ENCODE assay signal across 26 cellular contexts in the genomic region with DNA sequence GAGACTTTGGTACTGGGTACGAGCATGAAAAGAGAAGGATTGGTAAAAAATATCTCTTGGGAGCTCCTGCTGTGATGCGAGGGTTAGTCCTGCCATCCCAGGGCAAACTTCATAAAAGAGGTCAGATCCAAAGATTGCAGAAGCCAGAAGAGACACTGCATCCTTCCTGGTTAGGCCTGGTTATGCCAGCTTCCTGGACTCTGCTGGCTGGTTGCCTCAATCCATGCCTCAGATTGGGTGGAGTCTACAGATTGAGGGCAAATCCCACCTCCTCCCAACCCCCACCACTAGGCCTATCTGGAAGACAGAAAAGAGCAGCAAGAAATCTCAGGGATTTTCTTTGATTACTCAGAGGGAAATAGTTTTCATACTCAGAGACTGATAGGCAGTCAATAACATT. TPM values are rescaled to one million over a fixed set of nuclear protein-coding genes. Genes with fewer than 3 reads are reported as not detected.
"Had no signal": no experiment of that assay in that cellular context is flagged by ENCODE, and none has a peak within 500 bp of the region (broad histone marks: within the 10 kb centered on the region; RNA-seq: fewer than 3 reads in every experiment).

No MANE protein-coding gene starts in this region.

- H3K9me3 Mint-ChIP-seq: activated CD4-positive, alpha-beta memory T cell treated with anti-CD3 and anti-CD28 coated beads, Interleukin-2, amount 10 ng/mL, durations not matched to agents 7 days and 5 days; activated naive CD4-positive, alpha-beta T cell treated with anti-CD3 and anti-CD28 coated beads, Interleukin-2, amount 10 ng/mL, durations not matched to agents 7 days and 5 days; activated naive CD8-positive, alpha-beta T cell treated with anti-CD3 and anti-CD28 coated beads for 36 hours; activated T-cell treated with anti-CD3 and anti-CD28 coated beads, Interleukin-2, amount 50 U/mL, for 72 hours; activated T-helper 2 cell treated with anti-CD3 and anti-CD28 coated beads, Interferon-gamma antibody, Interleukin-2, Interleukin-4, amounts not matched to agents 10 μg/mL and 5 μg/mL and 100 μg/mL, durations not matched to agents 14 hours and 24 hours and 36 hours had no signal

- H3K36me3 ChIP-seq: Peyer's patch, SJCRH30 had no signal

- H3K4me1 Mint-ChIP-seq: activated CD4-positive, alpha-beta memory T cell treated with anti-CD3 and anti-CD28 coated beads, Interleukin-2, amount 10 ng/mL, durations not matched to agents 7 days and 5 days; activated CD4-positive, alpha-beta T cell treated with anti-CD3 and anti-CD28 coated beads for 36 hours; activated naive CD4-positive, alpha-beta T cell treated with anti-CD3 and anti-CD28 coated beads, Interleukin-2, amount 10 ng/mL, durations not matched to agents 7 days and 5 days; activated naive CD8-positive, alpha-beta T cell treated with anti-CD3 and anti-CD28 coated beads for 36 hours had no signal

- H3K9me3 ChIP-seq: Peyer's patch, SJCRH30, SK-N-SH had no signal

- H3K27ac Mint-ChIP-seq: activated CD4-positive, alpha-beta memory T cell treated with anti-CD3 and anti-CD28 coated beads, Interleukin-2, amount 10 ng/mL, durations not matched to agents 7 days and 5 days; activated CD4-positive, alpha-beta T cell treated with anti-CD3 and anti-CD28 coated beads for 36 hours; activated naive CD4-positive, alpha-beta T cell treated with anti-CD3 and anti-CD28 coated beads, Interleukin-2, amount 10 ng/mL, durations not matched to agents 7 days and 5 days; activated naive CD8-positive, alpha-beta T cell treated with anti-CD3 and anti-CD28 coated beads for 36 hours; activated T-cell treated with anti-CD3 and anti-CD28 coated beads, Interleukin-2, amount 50 U/mL, for 72 hours; activated T-helper 2 cell treated with anti-CD3 and anti-CD28 coated beads, Interferon-gamma antibody, Interleukin-2, Interleukin-4, amounts not matched to agents 10 μg/mL and 5 μg/mL and 100 μg/mL, durations not matched to agents 14 hours and 24 hours and 36 hours had no signal

- H3K36me3 Mint-ChIP-seq: activated naive CD4-positive, alpha-beta T cell treated with anti-CD3 and anti-CD28 coated beads, Interleukin-2, amount 10 ng/mL, durations not matched to agents 7 days and 5 days; activated naive CD8-positive, alpha-beta T cell treated with anti-CD3 and anti-CD28 coated beads for 36 hours had no signal

- H3K27ac ChIP-seq: Peyer's patch, RWPE1, SJCRH30, VCaP had no signal

- H3K4me3 ChIP-seq: Peyer's patch, SJCRH30 had no signal

- ATAC-seq: activated CD4-positive, alpha-beta T cell treated with anti-CD3 and anti-CD28 coated beads for 36 hours; activated T-cell treated with anti-CD3 and anti-CD28 coated beads, Interleukin-2, amount 50 U/mL, for 72 hours had no signal

- H3K27me3 ChIP-seq: SJCRH30 had no signal

- DNase-seq: activated CD4-positive, alpha-beta memory T cell treated with anti-CD3 and anti-CD28 coated beads, Interleukin-2, amount 10 ng/mL, durations not matched to agents 7 days and 5 days; activated CD4-positive, alpha-beta T cell treated with anti-CD3 and anti-CD28 coated beads for 36 hours; activated CD4-positive, alpha-beta T cell treated with anti-CD3 and anti-CD28 coated beads, Interleukin-2, amount 50 U/mL, for 1 hour; activated CD8-positive, alpha-beta memory T cell treated with anti-CD3 and anti-CD28 coated beads, Interleukin-2, amount 50 U/mL, for 4 hours; activated gamma-delta T cell treated with Interleukin-2 at 50 U/mL for 16 hours; activated naive CD4-positive, alpha-beta T cell treated with anti-CD3 and anti-CD28 coated beads, Interleukin-2, amount 10 ng/mL, durations not matched to agents 7 days and 5 days; activated naive CD8-positive, alpha-beta T cell treated with anti-CD3 and anti-CD28 coated beads for 36 hours; activated T-cell treated with anti-CD3 and anti-CD28 coated beads, Interleukin-2, amount 50 U/mL, for 72 hours; central memory CD4-positive, alpha-beta T cell; NCI-H1105 treated with DMSO at 0.1 percent for 48 hours; NCI-H146; NCI-H187 treated with DMSO at 0.1 percent for 48 hours; NCI-H2081 treated with DMSO at 0.1 percent for 48 hours; NCI-H446; NCI-H524; Peyer's patch; Right ventricle myocardium superior; SJCRH30; SK-N-SH; T-helper 1 cell had no signal

- H3K4me1 ChIP-seq: Peyer's patch, SJCRH30 had no signal

- H3K4me3 Mint-ChIP-seq: activated CD4-positive, alpha-beta memory T cell treated with anti-CD3 and anti-CD28 coated beads, Interleukin-2, amount 10 ng/mL, durations not matched to agents 7 days and 5 days; activated CD4-positive, alpha-beta T cell treated with anti-CD3 and anti-CD28 coated beads for 36 hours; activated naive CD4-positive, alpha-beta T cell treated with anti-CD3 and anti-CD28 coated beads, Interleukin-2, amount 10 ng/mL, durations not matched to agents 7 days and 5 days; activated naive CD8-positive, alpha-beta T cell treated with anti-CD3 and anti-CD28 coated beads for 36 hours; activated T-cell treated with anti-CD3 and anti-CD28 coated beads, Interleukin-2, amount 50 U/mL, for 72 hours had no signal

RNA-seq across cellular contexts. Expression of a gene that starts 5.3 kb away (rescaled TPM):
- total RNA-seq: activated CD4-positive, alpha-beta memory T cell treated with anti-CD3 and anti-CD28 coated beads, Interleukin-2, amount 10 ng/mL, durations not matched to agents 7 days and 5 days; activated CD4-positive, alpha-beta T cell treated with anti-CD3 and anti-CD28 coated beads for 36 hours; activated CD8-positive, alpha-beta memory T cell treated with anti-CD3 and anti-CD28 coated beads for 36 hours; activated naive CD8-positive, alpha-beta T cell treated with anti-CD3 and anti-CD28 coated beads for 36 hours; activated T-cell treated with anti-CD3 and anti-CD28 coated beads, Interleukin-2, amount 50 U/mL, for 72 hours; activated T-helper 2 cell treated with anti-CD3 and anti-CD28 coated beads, Interferon-gamma antibody, Interleukin-2, Interleukin-4, amounts not matched to agents 10 μg/mL and 5 μg/mL and 100 μg/mL, durations not matched to agents 14 hours and 24 hours and 36 hours; chondrocyte; T-helper 2 cell treated with Interferon-gamma antibody and Interleukin-4, amounts not matched to agents 100 ng/mL and 5 ng/mL, for 36 hours had no signal
